ENCODE assay signal across 23 cellular contexts in genomic region chr7:148787571-148788295, GRCh38.
"Had no signal": no experiment of that assay in that cellular context is flagged by ENCODE, and none has a peak within 500 bp of the region (broad histone marks: within the 10 kb centered on the region; RNA-seq: fewer than 3 reads in every experiment).

No MANE protein-coding gene starts in this region.

- H3K27me3 ChIP-seq: adrenal gland, foreskin keratinocyte, pancreas, spleen, tibial nerve, vagina had no signal

- H3K27me3 Mint-ChIP-seq: activated CD4-positive, alpha-beta T cell treated with anti-CD3 and anti-CD28 coated beads, Interleukin-2, amount 10 ng/mL, durations not matched to agents 24 days and 14 days; effector memory CD8-positive, alpha-beta T cell; naive B cell had no signal

- H3K9me3 ChIP-seq: adrenal gland, mucosa of descending colon, pancreas, spleen, tibial nerve, vagina had no signal

- H3K9me3 Mint-ChIP-seq: activated CD4-positive, alpha-beta T cell treated with anti-CD3 and anti-CD28 coated beads, Interleukin-2, amount 10 ng/mL, durations not matched to agents 24 days and 14 days; activated naive CD4-positive, alpha-beta T cell treated with anti-CD3 and anti-CD28 coated beads, Interleukin-2, amount 50 U/mL, for 72 hours; effector memory CD8-positive, alpha-beta T cell; naive B cell had no signal

- H3K4me3 Mint-ChIP-seq: activated CD4-positive, alpha-beta T cell treated with anti-CD3 and anti-CD28 coated beads, Interleukin-2, amount 10 ng/mL, durations not matched to agents 24 days and 14 days; effector memory CD8-positive, alpha-beta T cell; naive B cell had no signal

- H3K4me1 Mint-ChIP-seq: activated CD4-positive, alpha-beta T cell treated with anti-CD3 and anti-CD28 coated beads, Interleukin-2, amount 10 ng/mL, durations not matched to agents 24 days and 14 days had no signal

- H3K27ac ChIP-seq: adrenal gland, epithelial cell of prostate, foreskin keratinocyte, pancreas, spleen, tibial nerve, vagina had no signal

- H3K27ac Mint-ChIP-seq: activated CD4-positive, alpha-beta T cell treated with anti-CD3 and anti-CD28 coated beads, Interleukin-2, amount 10 ng/mL, durations not matched to agents 24 days and 14 days had no signal

- H3K4me3 ChIP-seq: adrenal gland, mucosa of descending colon, pancreas, spleen, tibial nerve, vagina had no signal

- H3K4me1 ChIP-seq: pancreas, spleen, tibial nerve, vagina had no signal

- DNase-seq: activated CD4-positive, alpha-beta T cell treated with anti-CD3 and anti-CD28 coated beads, Interleukin-2, amount 10 ng/mL, durations not matched to agents 24 days and 14 days; activated CD8-positive, alpha-beta memory T cell treated with anti-CD3 and anti-CD28 coated beads for 24 hours; activated CD8-positive, alpha-beta memory T cell treated with anti-CD3 and anti-CD28 coated beads, Interleukin-2, amount 50 U/mL, for 48 hours; activated gamma-delta T cell treated with Interleukin-2 at 50 U/mL for 16 hours; dermis blood vessel endothelial cell; effector memory CD8-positive, alpha-beta T cell; foreskin keratinocyte; hippocampal formation; left colon; mesenchymal stem cell; mucosa of descending colon; naive B cell; pancreas; spleen; stimulated activated naive CD4-positive, alpha-beta T cell treated with Interleukin-2 at 50 U/mL for 16 hours; T-helper 1 cell; T-helper 9 cell had no signal

- ATAC-seq: effector memory CD8-positive, alpha-beta T cell; foreskin keratinocyte; left colon; mucosa of descending colon; pancreas; SK-N-SH treated with all-trans-retinoic acid at 6 μM for 48 hours had no signal
